Comparison of ENCODE assay signal across 8 cellular contexts in the genomic region with DNA sequence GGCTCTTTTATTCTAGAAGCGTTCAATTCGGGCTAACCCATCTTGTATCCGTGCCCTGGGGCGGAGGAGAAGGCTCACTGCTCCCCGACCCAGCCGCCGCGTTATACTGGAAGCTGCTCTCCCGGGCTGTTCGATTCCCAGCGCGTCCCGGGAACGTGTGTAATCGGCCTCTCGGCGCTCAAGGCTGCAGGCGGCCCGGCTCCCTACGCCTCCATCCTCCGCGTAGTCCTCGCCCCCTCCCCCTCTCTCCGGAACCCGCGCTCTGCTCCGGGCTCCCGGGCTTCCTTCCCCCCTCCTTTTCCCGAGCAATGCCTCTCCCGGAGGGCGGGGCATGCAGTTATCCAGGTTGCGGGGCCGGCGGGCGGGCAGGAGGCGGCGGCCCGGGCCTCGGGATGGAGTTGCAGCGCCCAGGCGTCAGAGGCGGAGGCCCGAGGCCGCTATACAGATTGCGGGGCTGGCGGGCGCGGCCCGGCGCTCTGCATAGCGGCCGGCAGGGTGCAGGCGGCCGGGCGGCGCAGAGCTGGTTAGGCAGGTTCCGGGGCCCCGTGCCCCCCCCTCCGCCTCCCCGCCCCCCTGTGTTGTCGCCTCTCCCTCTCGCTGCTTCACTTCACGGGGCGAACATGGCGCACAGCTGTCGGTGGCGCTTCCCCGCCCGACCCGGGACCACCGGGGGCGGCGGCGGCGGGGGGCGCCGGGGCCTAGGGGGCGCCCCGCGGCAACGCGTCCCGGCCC. TPM values are rescaled to one million over a fixed set of nuclear protein-coding genes. Genes with fewer than 3 reads are reported as not detected.
DNase-seq lines count a peak whose midpoint lies in the region; ATAC-seq and TF ChIP-seq lines count a peak whose summit lies in the region.

A gene (plus strand): TSS at position 600 of the 732 bp plus-strand sequence. CDS start 21 bp downstream, at position 621.

- H3K4me3 ChIP-seq in astrocyte of the cerebellum (ENCODE audit: low read depth, low read length) = peak within 1 kb of the TSS; percentile 93
- peak within 1 kb of the TSS; percentile 84 to 90 for H3K4me3 ChIP-seq in aorta (ENCODE audit: low read length in 2 of 2)

- H3K27me3 ChIP-seq in aorta (ENCODE audit: control insufficient read depth in 1 of 2, insufficient read depth in 2 of 2, low read length in 1 of 2) = no peaks in the 10 kb centered on the region

- no peaks in the 10 kb centered on the region for H3K9me3 ChIP-seq in aorta (ENCODE audit: control insufficient read depth, low read length)

- DNase-seq in NCI-H2029 treated with DMSO at 0.1 percent for 48 hours (lab: John Stamatoyannopoulos, UW) (peak; percentile 90), T-helper 22 cell (ENCODE audit: low read depth) (peak; percentile 85), astrocyte of the cerebellum (ENCODE audit: low read depth) (peak; percentile 89), hepatic stellate cell (ENCODE audit: low spot score) (peak; percentile 92), renal cortical epithelial cell (ENCODE audit: low read depth) (peak; percentile 67), aorta (peak; percentile 99)

- WGBS in aorta, 2 donors = 0 to 1% methylated on average over 43 to 83 of the region's 83 CpGs

- H3K27ac ChIP-seq in aorta (ENCODE audit: low read depth in 1 of 2, low read length in 2 of 2) = peak within 1 kb of the TSS; percentile 60 to 91

- no peak for TF ChIP-seq CTCF in astrocyte of the cerebellum (IDR thresholded peaks at IDR 0.05; ENCODE audit: low read depth, low read length, missing control alignments)

- in situ Hi-C loops in astrocyte of the cerebellum (cut with HindIII; ENCODE audit: low sequenced_read_pairs) = no loop called here

- ATAC-seq in GM18499 (IDR thresholded peaks at IDR 0.05; ENCODE audit: insufficient read depth, unreplicated experiment) (peak; percentile 35), HG02981 (IDR thresholded peaks at IDR 0.05; ENCODE audit: unreplicated experiment) (peak; percentile 46), aorta (ENCODE audit: low FRiP score) (peak; percentile 97)

- intact Hi-C loops in aorta (cut with DNase I) = loop anchor here (5.0 kb wide), 2 partner anchors 34 to 51 kb away; a partner anchor contains a TSS

- peaks cover 0 to 6% of the 10 kb centered on the region in 2 donors for H3K4me1 ChIP-seq in aorta (ENCODE audit: control insufficient read depth in 1 of 2, insufficient read depth in 2 of 2, low read length in 2 of 2)

- no peaks in the 10 kb centered on the region for H3K36me3 ChIP-seq in aorta (ENCODE audit: control insufficient read depth in 1 of 2, insufficient read depth in 2 of 2, low read length in 1 of 2)

RNA-seq across cellular contexts. Expression of the gene that starts here (rescaled TPM):
- total RNA-seq in renal cortical epithelial cell (37.0 and 110 TPM in 2 replicates), aorta (100 to 1,000 TPM; 105 to 114 TPM)
- polyA plus RNA-seq in aorta = 10 to 100 TPM in 1 of 2 donors, 1 to 10 TPM in 1; 5.6 to 15.1 TPM

Comparison
In these comparisons a context has a peak if more than half of its experiments do, and no peak if none do; other contexts are left out.
1. Peak in every context shown above with its lines: DNase-seq, ATAC-seq, H3K4me3 ChIP-seq and H3K27ac ChIP-seq.
2. ATAC-seq: peak in every context shown above with its lines; median percentile 97 in aorta; 46 in HG02981; 35 in GM18499.